Comparison of ENCODE assay signal across 19 cellular contexts in the genomic region with DNA sequence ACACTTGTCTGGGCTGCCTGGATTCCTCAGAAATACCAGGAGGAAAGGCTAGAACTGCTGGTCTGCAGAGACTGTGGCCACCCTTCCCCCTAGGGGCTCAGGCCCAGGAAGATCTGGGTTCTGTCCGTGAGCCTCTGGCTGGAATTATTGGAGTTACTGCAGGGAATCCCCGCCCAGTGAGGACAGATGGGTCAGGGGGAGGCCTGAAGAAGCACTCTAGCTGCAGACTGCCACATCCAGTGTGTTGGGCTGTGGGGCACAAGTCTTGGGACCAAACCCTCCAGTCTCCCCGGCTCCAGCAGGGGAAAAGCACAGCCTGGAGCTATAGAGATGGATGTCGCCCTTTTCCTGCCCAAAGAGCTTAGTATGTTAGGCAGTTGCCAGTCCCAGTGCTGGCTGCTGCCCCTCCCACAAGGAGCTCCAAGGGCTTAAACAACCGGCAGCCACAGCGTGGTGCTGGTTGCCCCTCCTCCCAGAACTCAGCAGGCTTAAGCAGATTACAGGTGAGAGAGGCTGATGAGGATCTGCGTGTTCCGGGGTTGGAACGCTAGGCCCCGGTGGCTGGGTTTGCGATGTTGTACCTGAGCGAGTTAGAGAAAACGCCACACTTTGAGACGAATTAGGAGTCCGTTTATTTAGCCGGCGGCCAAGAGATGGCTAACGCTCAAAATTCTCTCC.
DNase-seq lines count a peak whose midpoint lies in the region; ATAC-seq and TF ChIP-seq lines count a peak whose summit lies in the region.
"Had no signal": no experiment of that assay in that cellular context is flagged by ENCODE, and none has a peak within 500 bp of the region (broad histone marks: within the 10 kb centered on the region; RNA-seq: fewer than 3 reads in every experiment).

No MANE protein-coding gene starts in this region.

- H3K4me2 ChIP-seq in hepatocyte (peak overlapping the region; percentile 71), mesenchymal stem cell (ENCODE audit: low read length, poor library complexity, severe bottlenecking) (no peak overlapping the region)
- H3K4me2 ChIP-seq: BLaER1 treated with 17β-estradiol and CSF1 and Interleukin-3, amounts not matched to agents 10 nM and 100 nM had no signal

- H4K8ac ChIP-seq in mesenchymal stem cell (ENCODE audit: low read length) = no peak overlapping the region

- H3K27ac Mint-ChIP-seq in naive thymus-derived CD8-positive, alpha-beta T cell = no peak overlapping the region

- H2BK12ac ChIP-seq in mesenchymal stem cell (ENCODE audit: low read length in 2 of 2) = no peak overlapping the region

- H3K27me3 Mint-ChIP-seq in naive thymus-derived CD8-positive, alpha-beta T cell = peaks cover 0 to 7% (median 0%) of the 10 kb centered on the region in 5 donors

- no peak overlapping the region for H3K23ac ChIP-seq in mesenchymal stem cell (ENCODE audit: low read length in 2 of 2)

- H3K9me3 Mint-ChIP-seq in naive thymus-derived CD8-positive, alpha-beta T cell = peaks cover 0 to 14% (median 5%) of the 10 kb centered on the region in 9 donors

- H3K27ac ChIP-seq in left ventricle myocardium inferior (replicated peaks) (no peak overlapping the region), hepatocyte (no peak overlapping the region), mesenchymal stem cell (ENCODE audit: low read length, poor library complexity, severe bottlenecking) (no peak overlapping the region), psoas muscle (no peak overlapping the region)
- H3K27ac ChIP-seq: BLaER1 treated with 17β-estradiol and CSF1 and Interleukin-3, amounts not matched to agents 10 nM and 100 nM; SK-N-MC had no signal

- no peaks in the 10 kb centered on the region for H3K9me2 ChIP-seq in hepatocyte (replicated peaks; ENCODE audit: insufficient read depth)

- DNase-seq in Right ventricle myocardium superior = peak; percentile 29
- DNase-seq in left ventricle myocardium inferior = no peak
- peak; percentile 32 for DNase-seq in hepatocyte (ENCODE audit: low spot score)
- no peak for DNase-seq in mesenchymal stem cell
- DNase-seq in naive thymus-derived CD8-positive, alpha-beta T cell = no peak
- DNase-seq in sciatic nerve (ENCODE audit: low spot score) = no peak
- DNase-seq in DMS79 (lab: John Stamatoyannopoulos, UW) = no peak
- DNase-seq in psoas muscle = no peak
- DNase-seq: DMS 273 treated with DMSO at 0.1 percent for 48 hours, KG1, NCI-H1048, NCI-H146, NCI-H2081 treated with DMSO at 0.1 percent for 48 hours, NCI-H2227 treated with DMSO at 0.1 percent for 48 hours, NCI-H526 treated with DMSO at 0.1 percent for 48 hours, PC-3 had no signal

- H3K9ac ChIP-seq in mesenchymal stem cell (ENCODE audit: low read length) = no peak overlapping the region
- H3K9ac ChIP-seq: BLaER1 treated with 17β-estradiol and CSF1 and Interleukin-3, amounts not matched to agents 10 nM and 100 nM had no signal

- TF ChIP-seq CTCF in left ventricle myocardium inferior (IDR thresholded peaks at IDR 0.05; ENCODE audit: borderline replicate concordance) (no peak), hepatocyte (IDR thresholded peaks at IDR 0.05; ENCODE audit: poor library complexity) (no peak), psoas muscle (IDR thresholded peaks at IDR 0.05) (no peak)

- H3K27me3 ChIP-seq in left ventricle myocardium inferior (ENCODE audit: low read depth) (no peaks in the 10 kb centered on the region), hepatocyte (no peaks in the 10 kb centered on the region), mesenchymal stem cell (ENCODE audit: control insufficient read depth in 1 of 2, insufficient read depth in 1 of 2, low read length in 2 of 2) (no peaks in the 10 kb centered on the region), psoas muscle (ENCODE audit: insufficient read depth in 3 of 3, low read length in 2 of 3) (no peaks in the 10 kb centered on the region)

- H2BK120ac ChIP-seq in mesenchymal stem cell (ENCODE audit: low read depth, low read length) = no peak overlapping the region

- H3K18ac ChIP-seq in mesenchymal stem cell (ENCODE audit: low read depth in 1 of 2, low read length in 2 of 2) = no peak overlapping the region

- ATAC-seq in Right ventricle myocardium superior (ENCODE audit: poor library complexity) (no peak), sciatic nerve (no peak), psoas muscle (no peak)
- no peak for ATAC-seq in naive thymus-derived CD8-positive, alpha-beta T cell
- ATAC-seq: GM12878, PC-3 had no signal

- intact Hi-C loops in Right ventricle myocardium superior (cut with DNase I) = no loop called here
- intact Hi-C loops in left ventricle myocardium inferior (cut with micrococcal nuclease) = no loop called here
- intact Hi-C loops in sciatic nerve (cut with DNase I) = no loop called here
- intact Hi-C loops in psoas muscle (cut with DNase I) = no loop called here

- H4K91ac ChIP-seq in mesenchymal stem cell (ENCODE audit: low read length) = peak overlapping the region; percentile 50

- H3K4me1 ChIP-seq in left ventricle myocardium inferior (no peaks in the 10 kb centered on the region), hepatocyte (ENCODE audit: insufficient read depth) (no peaks in the 10 kb centered on the region), mesenchymal stem cell (ENCODE audit: control insufficient read depth, insufficient read depth, low read depth, low read length) (no peaks in the 10 kb centered on the region), psoas muscle (no peaks in the 10 kb centered on the region)

- no peak overlapping the region for H3K4me3 Mint-ChIP-seq in naive thymus-derived CD8-positive, alpha-beta T cell

- no peaks in the 10 kb centered on the region for H4K20me1 ChIP-seq in hepatocyte (ENCODE audit: insufficient read depth, poor library complexity, severe bottlenecking)
- H4K20me1 ChIP-seq: BLaER1 treated with 17β-estradiol and CSF1 and Interleukin-3, amounts not matched to agents 10 nM and 100 nM had no signal

- H3K4me3 ChIP-seq in left ventricle myocardium inferior (no peak overlapping the region), hepatocyte (no peak overlapping the region), mesenchymal stem cell (ENCODE audit: insufficient read depth in 1 of 2, low read depth in 1 of 2, low read length in 2 of 2) (no peak overlapping the region), psoas muscle (no peak overlapping the region)
- H3K4me3 ChIP-seq: BLaER1 treated with 17β-estradiol and CSF1 and Interleukin-3, amounts not matched to agents 10 nM and 100 nM; GM12878; SK-N-MC had no signal

- whole genome bisulfite sequencing in hepatocyte (ENCODE audit: low lambda C conversion rate, missing lambda C conversion rate) = 28% methylated on average over 18 of the region's 18 CpGs
- WGBS in mesenchymal stem cell = 32% methylated on average over 18 of the region's 18 CpGs
- 45 to 54% (median 52%) methylated on average over 17 to 18 of the region's 18 CpGs for WGBS in psoas muscle, 3 donors

- H3K4ac ChIP-seq in mesenchymal stem cell (ENCODE audit: low read depth in 1 of 2, low read length in 2 of 2) = no peak overlapping the region

- H3K79me1 ChIP-seq in mesenchymal stem cell (replicated peaks; ENCODE audit: low read length, poor library complexity, severe bottlenecking) = no peaks in the 10 kb centered on the region

- no peak overlapping the region for H3K14ac ChIP-seq in mesenchymal stem cell (ENCODE audit: low read length in 2 of 2)

- H3K36me3 Mint-ChIP-seq in naive thymus-derived CD8-positive, alpha-beta T cell = peaks cover 0 to 1% (median 0%) of the 10 kb centered on the region in 3 donors

- H3K36me3 ChIP-seq in left ventricle myocardium inferior = no peaks in the 10 kb centered on the region
- no peaks in the 10 kb centered on the region for H3K36me3 ChIP-seq in hepatocyte (replicated peaks; ENCODE audit: insufficient read depth, low read depth)
- H3K36me3 ChIP-seq in mesenchymal stem cell (ENCODE audit: control insufficient read depth in 1 of 2, insufficient read depth in 2 of 2, low read depth in 1 of 2, low read length in 2 of 2) = no peaks in the 10 kb centered on the region
- H3K36me3 ChIP-seq in psoas muscle (ENCODE audit: insufficient read depth in 1 of 2, low read depth in 1 of 2) = no peaks in the 10 kb centered on the region
- H3K36me3 ChIP-seq: BLaER1 treated with 17β-estradiol and CSF1 and Interleukin-3, amounts not matched to agents 10 nM and 100 nM had no signal

- POLR2A ChIA-PET in naive thymus-derived CD8-positive, alpha-beta T cell (lab: Charles Lee) = no interaction called here

- no peak overlapping the region for H2BK5ac ChIP-seq in mesenchymal stem cell (ENCODE audit: low read depth, low read length, poor library complexity, severe bottlenecking)

- no peak overlapping the region for H2AK5ac ChIP-seq in mesenchymal stem cell (ENCODE audit: low read length, severe bottlenecking)

- no peaks in the 10 kb centered on the region for H3K79me2 ChIP-seq in hepatocyte

- H3K9me3 ChIP-seq in left ventricle myocardium inferior (replicated peaks) = peaks cover 41% of the 10 kb centered on the region
- no peaks in the 10 kb centered on the region for H3K9me3 ChIP-seq in hepatocyte (ENCODE audit: low read depth)
- H3K9me3 ChIP-seq in mesenchymal stem cell (ENCODE audit: control insufficient read depth, low read length) = peaks cover 19% of the 10 kb centered on the region
- H3K9me3 ChIP-seq in psoas muscle = no peaks in the 10 kb centered on the region

- H2AFZ ChIP-seq in hepatocyte (no peak overlapping the region), mesenchymal stem cell (ENCODE audit: low read depth, low read length) (no peak overlapping the region)

- H3K4me1 Mint-ChIP-seq in naive thymus-derived CD8-positive, alpha-beta T cell = no peaks in the 10 kb centered on the region

- H2BK15ac ChIP-seq in mesenchymal stem cell (ENCODE audit: low read depth, poor library complexity, severe bottlenecking) = no peak overlapping the region

Comparison
In these comparisons a context has a peak if more than half of its experiments do, and no peak if none do; other contexts are left out.
1. DNase-seq: peak in Right ventricle myocardium superior (single experiment) and hepatocyte (single experiment); none in left ventricle myocardium inferior (single experiment), mesenchymal stem cell (single experiment), naive thymus-derived CD8-positive, alpha-beta T cell (0 of 10), sciatic nerve (single experiment), DMS79 (single experiment) and psoas muscle (0 of 2).